ENCODE assay signal across 8 cellular contexts in the genomic region with DNA sequence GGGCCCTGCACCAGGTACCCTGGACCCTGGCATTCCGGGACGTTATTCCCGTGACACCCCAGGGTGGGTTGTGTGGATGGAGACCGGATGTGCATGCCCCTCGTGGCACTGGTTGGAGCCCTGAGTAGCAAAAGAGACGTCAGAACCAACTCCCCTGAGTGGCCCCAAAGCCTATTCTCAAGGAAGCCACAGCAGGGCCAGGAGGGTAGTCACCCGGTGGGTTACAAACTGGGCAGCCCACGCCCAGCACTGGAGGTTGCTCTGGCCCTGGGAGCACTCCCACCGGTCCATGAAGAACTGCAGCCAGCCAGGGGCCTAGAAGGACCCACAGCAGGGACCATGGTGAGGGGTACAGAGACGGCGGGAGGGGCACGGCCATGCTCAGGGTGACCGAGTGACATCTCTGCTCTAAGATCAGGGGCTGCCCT.
DNase-seq lines count a peak whose midpoint lies in the region; ATAC-seq, FAIRE-seq and TF ChIP-seq lines count a peak whose summit lies in the region.

No MANE protein-coding gene starts in this region.

- no peaks in the 10 kb centered on the region for H3K9me3 ChIP-seq in neutrophil

- TF ChIP-seq POLR2A in NB4 (IDR thresholded peaks at IDR 0.05; ENCODE audit: extremely low read depth, insufficient read length) (no peak), GM18505 (IDR thresholded peaks at IDR 0.05; ENCODE audit: borderline replicate concordance, extremely low read depth, insufficient read depth, insufficient read length) (no peak)

- DNase-seq in ELR (ENCODE audit: low read depth): peak; percentile 47
- peak; percentile 62 for DNase-seq in NB4 (ENCODE audit: low read depth)
- DNase-seq in choroid plexus epithelial cell (ENCODE audit: low read depth): no peak
- DNase-seq in NCI-H510A treated with DMSO at 0.1 percent for 48 hours (lab: John Stamatoyannopoulos, UW): no peak
- DNase-seq in glomerular visceral epithelial cell (ENCODE audit: extremely low spot score): no peak
- no peak for DNase-seq in RCC 7860 (ENCODE audit: low spot score)

- no peak for FAIRE-seq in RCC 7860 (lab: Jason Lieb, UNC)

- peak overlapping the region; percentile 69 for H3K4me3 ChIP-seq in NB4 (ENCODE audit: low read depth, low read length)
- H3K4me3 ChIP-seq in choroid plexus epithelial cell (ENCODE audit: low read depth, low read length): peak overlapping the region; percentile 34
- H3K4me3 ChIP-seq in neutrophil (ENCODE audit: low read depth in 1 of 2, low read length in 1 of 2): peak overlapping the region; percentile 73 to 85

- H3K27ac ChIP-seq in neutrophil: peak overlapping the region; percentile 98

- ATAC-seq in GM18505 (IDR thresholded peaks at IDR 0.05; ENCODE audit: unreplicated experiment): no peak

- H3K4me1 ChIP-seq in neutrophil (ENCODE audit: control insufficient read depth in 1 of 2, insufficient read depth in 1 of 2, low read depth in 1 of 2, low read length in 1 of 2): peaks cover 81 to 97% of the 10 kb centered on the region in 2 experiments

- TF ChIP-seq CTCF in NB4 (IDR thresholded peaks at IDR 0.05; ENCODE audit: low read depth, low read length): no peak
- no peak for TF ChIP-seq CTCF in choroid plexus epithelial cell (conservative IDR thresholded peaks at IDR 0.05; ENCODE audit: low read depth, low read length)
- TF ChIP-seq CTCF in neutrophil (IDR thresholded peaks at IDR 0.05): no peak

- H3K27me3 ChIP-seq in neutrophil: peaks cover 16% of the 10 kb centered on the region

- peaks cover 9% of the 10 kb centered on the region for H3K36me3 ChIP-seq in neutrophil

Comparison
In these comparisons a context has a peak if more than half of its experiments do, and no peak if none do; other contexts are left out.
1. DNase-seq: peak in ELR (single experiment) and NB4 (single experiment); none in choroid plexus epithelial cell (single experiment), NCI-H510A treated with DMSO at 0.1 percent for 48 hours (single experiment), glomerular visceral epithelial cell (single experiment) and RCC 7860 (single experiment).
2. Peak in every context shown above with its lines, with median percentiles within 50 percentile points of each other: H3K4me3 ChIP-seq.